In the genomic region with DNA sequence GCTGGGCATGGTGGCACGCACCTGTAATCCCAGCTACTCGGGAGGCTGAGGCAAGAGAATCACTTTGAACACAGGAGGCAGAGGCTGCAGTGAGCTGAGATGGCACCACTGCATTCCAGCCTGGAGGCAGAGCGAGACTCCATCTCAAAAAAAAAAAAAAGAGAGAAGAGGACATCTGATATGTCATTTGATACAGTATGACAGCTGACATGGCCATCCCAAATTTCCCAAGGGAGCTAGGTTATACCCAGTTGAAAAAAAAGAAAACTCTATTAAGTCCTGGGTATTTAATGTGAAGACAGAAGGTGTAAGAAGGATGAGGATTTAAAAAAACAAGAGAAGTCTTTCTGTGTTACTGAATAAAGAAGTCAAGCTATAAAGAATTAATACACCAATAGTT, we compare ENCODE assay signal across 20 cellular contexts.
"Had no signal": no experiment of that assay in that cellular context is flagged by ENCODE, and none has a peak within 500 bp of the region (broad histone marks: within the 10 kb centered on the region; RNA-seq: fewer than 3 reads in every experiment).

No MANE protein-coding gene starts in this region.

- H3K4me3 ChIP-seq: cardiac muscle cell, colonic mucosa, heart right ventricle, pancreas, sigmoid colon, spleen, upper lobe of right lung had no signal

- DNase-seq: activated CD4-positive, CD25-positive, alpha-beta regulatory T cell treated with anti-CD3 and anti-CD28 coated beads, Interleukin-2, amount 50 U/mL, for 72 hours; activated CD8-positive, alpha-beta memory T cell treated with anti-CD3 and anti-CD28 coated beads for 24 hours; activated CD8-positive, alpha-beta memory T cell treated with anti-CD3 and anti-CD28 coated beads, Interleukin-2, amount 50 U/mL, for 48 hours; activated gamma-delta T cell treated with Interleukin-2 at 50 U/mL for 16 hours; colonic mucosa; endodermal cell; foreskin melanocyte; heart right ventricle; mesendoderm; naive thymus-derived CD8-positive, alpha-beta T cell; pancreas; sigmoid colon; spleen; stimulated activated CD4-positive, alpha-beta T cell treated with anti-CD3 and anti-CD28 coated beads, Interleukin-4, amount 100 ng/mL, for 4 hours; T-helper 2 cell; upper lobe of right lung had no signal

- H3K27ac ChIP-seq: cardiac muscle cell, colonic mucosa, epithelial cell of prostate, pancreas had no signal

- H3K27me3 ChIP-seq: cardiac muscle cell, colonic mucosa, heart right ventricle, neutrophil, pancreas, sigmoid colon, spleen, upper lobe of right lung had no signal

- H3K4me1 ChIP-seq: colonic mucosa had no signal

- H3K9me3 ChIP-seq: colonic mucosa, neutrophil, pancreas, sigmoid colon, thoracic aorta, upper lobe of right lung had no signal

- H3K36me3 ChIP-seq: cardiac muscle cell, colonic mucosa, neutrophil, pancreas, sigmoid colon, thoracic aorta, upper lobe of right lung had no signal
